ENCODE assay signal across 8 cellular contexts in genomic region chr9:100700689-100701318, GRCh38.
DNase-seq lines count a peak whose midpoint lies in the region; ATAC-seq and TF ChIP-seq lines count a peak whose summit lies in the region.
"Had no signal": no experiment of that assay in that cellular context is flagged by ENCODE, and none has a peak within 500 bp of the region (broad histone marks: within the 10 kb centered on the region; RNA-seq: fewer than 3 reads in every experiment).

No MANE protein-coding gene starts in this region.

- no peak overlapping the region for H3K14ac ChIP-seq in IMR-90 (replicated peaks; ENCODE audit: low read depth, low read length)

- no peaks in the 10 kb centered on the region for H4K20me1 ChIP-seq in IMR-90 (ENCODE audit: insufficient read depth, low read length)

- H2BK5ac ChIP-seq in IMR-90 (ENCODE audit: low read depth, low read length, poor library complexity, severe bottlenecking): no peak overlapping the region

- H4K5ac ChIP-seq in IMR-90 (ENCODE audit: low read depth, low read length): no peak overlapping the region

- TF ChIP-seq POLR2A in IMR-90 (IDR thresholded peaks at IDR 0.05; ENCODE audit: low read depth, low read length) (no peak), spleen (IDR thresholded peaks at IDR 0.05) (no peak)

- no peaks in the 10 kb centered on the region for H3K27me3 ChIP-seq in IMR-90 (ENCODE audit: control insufficient read depth, insufficient read depth, low read length)
- no peaks in the 10 kb centered on the region for H3K27me3 ChIP-seq in RWPE2 (ENCODE audit: insufficient read depth, poor library complexity, severe bottlenecking)
- H3K27me3 ChIP-seq in spleen (replicated peaks in 1 of 7): peaks cover 0 to 6% (median 0%) of the 10 kb centered on the region in 7 donors

- no peak overlapping the region for H3K56ac ChIP-seq in IMR-90 (ENCODE audit: extremely low read depth, insufficient read depth, low read length)

- H2AK5ac ChIP-seq in IMR-90 (ENCODE audit: low read depth, low read length): no peak overlapping the region

- H2BK20ac ChIP-seq in IMR-90 (ENCODE audit: low read depth, low read length): no peak overlapping the region

- BruUV-seq in IMR-90 (replicated peaks; lab: Mats Ljungman, UMichigan): no TSS peak

- H3K4me3 ChIP-seq in GM12865 (ENCODE audit: low read depth, low read length): no peak overlapping the region
- H3K4me3 ChIP-seq in IMR-90 (ENCODE audit: insufficient read depth, low read depth, low read length): no peak overlapping the region
- H3K4me3 ChIP-seq in RWPE2 (ENCODE audit: severe bottlenecking): no peak overlapping the region
- H3K4me3 ChIP-seq in spleen: no peak overlapping the region

- no peak overlapping the region for H2BK120ac ChIP-seq in IMR-90 (ENCODE audit: low read depth, low read length)

- no peak overlapping the region for H3K4me2 ChIP-seq in IMR-90 (ENCODE audit: low read depth, low read length)

- no peak overlapping the region for H3K4ac ChIP-seq in IMR-90 (ENCODE audit: low read depth, low read length)

- H3K36me3 ChIP-seq in IMR-90 (ENCODE audit: control insufficient read depth, insufficient read depth, low read length): no peaks in the 10 kb centered on the region
- no peaks in the 10 kb centered on the region for H3K36me3 ChIP-seq in RWPE2 (ENCODE audit: low read depth)
- no peaks in the 10 kb centered on the region for H3K36me3 ChIP-seq in spleen

- intact Hi-C loops in IMR-90 (cut with micrococcal nuclease): no loop called here
- intact Hi-C loops in spleen (cut with DNase I; ENCODE audit: low total_unique reads): no loop called here

- no peak overlapping the region for H4K91ac ChIP-seq in IMR-90 (ENCODE audit: insufficient read depth, low read depth, low read length)

- 0 out of 2 replicates have a peak, but pooled peaks have one; percentile 37 for ATAC-seq in IMR-90 (ENCODE audit: low read depth)
- ATAC-seq in RWPE2 (ENCODE audit: low read depth): no peak
- ATAC-seq in HG02973 (IDR thresholded peaks at IDR 0.05; ENCODE audit: unreplicated experiment): no peak

- dilution Hi-C loops in IMR-90 (cut with HindIII; ENCODE audit: low sequenced_read_pairs, unreplicated experiment): no loop called here

- peak; percentile 31 for DNase-seq in GM12865 (ENCODE audit: low read depth)
- peak; percentile 9 for DNase-seq in IMR-90
- no peak for DNase-seq in RWPE2 (ENCODE audit: low spot score)
- DNase-seq in iPS DF 4.7 (ENCODE audit: extremely low read depth, low spot score): peak; percentile 33
- no peak for DNase-seq in NCI-H187 treated with DMSO at 0.1 percent for 48 hours (lab: John Stamatoyannopoulos, UW)
- no peak for DNase-seq in spleen
- DNase-seq: naive B cell had no signal

- no peak overlapping the region for H2AFZ ChIP-seq in IMR-90 (replicated peaks; ENCODE audit: low read length, poor library complexity)

- H2BK15ac ChIP-seq in IMR-90 (ENCODE audit: low read depth, low read length): no peak overlapping the region

- no peak overlapping the region for H3K9ac ChIP-seq in IMR-90 (ENCODE audit: low read depth, low read length)

- in situ Hi-C loops in IMR-90 (cut with MboI; ENCODE audit: low sequenced_read_pairs): no loop called here

- no peak overlapping the region for H2AK9ac ChIP-seq in IMR-90 (replicated peaks; ENCODE audit: low read depth, low read length, poor library complexity)

- CTCF ChIA-PET in IMR-90 (lab: Yijun Ruan, JAX): interaction anchor here (0.6 to 1.1 kb wide), 5 partner anchors 9 to 577 kb away, joined by 3 to 5 read pairs (median 3); no protein-coding TSS in a partner anchor

- H4K8ac ChIP-seq in IMR-90 (ENCODE audit: low read depth in 2 of 2, low read length in 2 of 2): no peak overlapping the region

- H3K9me1 ChIP-seq in IMR-90 (ENCODE audit: insufficient read depth, low read length): no peaks in the 10 kb centered on the region

- H3K18ac ChIP-seq in IMR-90 (ENCODE audit: low read depth, low read length): no peak overlapping the region

- H3K9me3 ChIP-seq in IMR-90 (ENCODE audit: control insufficient read depth, insufficient read depth, low read length) (no peaks in the 10 kb centered on the region), RWPE2 (ENCODE audit: severe bottlenecking) (no peaks in the 10 kb centered on the region), spleen (no peaks in the 10 kb centered on the region)

- no peaks in the 10 kb centered on the region for H3K79me1 ChIP-seq in IMR-90 (ENCODE audit: low read depth in 1 of 2, low read length in 2 of 2)

- no peak overlapping the region for H3K23ac ChIP-seq in IMR-90 (ENCODE audit: low read depth, low read length)

- TF ChIP-seq CTCF in GM12865 (IDR thresholded peaks at IDR 0.05; ENCODE audit: insufficient read depth, low read depth, low read length, missing control alignments) (peak; percentile 41), IMR-90 (conservative IDR thresholded peaks at IDR 0.05; ENCODE audit: low read depth, low read length) (peak; percentile 27; the same call in 1 of the 2 replicates), RWPE2 (IDR thresholded peaks at IDR 0.05; ENCODE audit: poor library complexity, severe bottlenecking) (peak; percentile 43), spleen (IDR thresholded peaks at IDR 0.05 in 8 of 11, conservative IDR thresholded peaks at IDR 0.05 in 3 of 11) (peak in 3 of 11 experiments; percentile 16 to 20 (median 19))

- POLR2A ChIA-PET in IMR-90 (lab: Charles Lee; ENCODE audit: unreplicated experiment): no interaction called here

- no peak for TF ChIP-seq RAD21 in IMR-90 (IDR thresholded peaks at IDR 0.05; ENCODE audit: low read length)

- H3K4me1 ChIP-seq in IMR-90 (ENCODE audit: control insufficient read depth, insufficient read depth, low read length) (no peaks in the 10 kb centered on the region), RWPE2 (ENCODE audit: insufficient read depth, poor library complexity, severe bottlenecking) (no peaks in the 10 kb centered on the region), spleen (no peaks in the 10 kb centered on the region)

- H3K27ac ChIP-seq in IMR-90 (ENCODE audit: insufficient read depth, low read length) (no peak overlapping the region), RWPE2 (ENCODE audit: poor library complexity, severe bottlenecking) (no peak overlapping the region), spleen (no peak overlapping the region)

- WGBS in IMR-90 (ENCODE audit: extremely low coverage in 2 of 2, insufficient read length in 1 of 2), 2 experiments: no CpG with 5 or more reads among the region's 5 CpGs
- 37 to 49% (median 43%) methylated on average over 5 of the region's 5 CpGs for WGBS in spleen, 5 donors

TF ChIP-seq in IMR-90, 13 proteins besides CTCF, POLR2A, EP300 and RAD21:
- TF ChIP-seq MAFK (IDR thresholded peaks at IDR 0.05; ENCODE audit: low read depth, low read length) (no peak), ELK1 (IDR thresholded peaks at IDR 0.05; ENCODE audit: borderline replicate concordance, low read depth, low read length) (no peak), BHLHE40 (IDR thresholded peaks at IDR 0.05; ENCODE audit: low read depth, low read length) (no peak), CHD1 (IDR thresholded peaks at IDR 0.05; ENCODE audit: low read depth, low read length) (no peak), MXI1 (IDR thresholded peaks at IDR 0.05; ENCODE audit: borderline replicate concordance, low read depth, low read length) (no peak), CEBPB (IDR thresholded peaks at IDR 0.05; ENCODE audit: low read depth, low read length) (no peak), MAZ (IDR thresholded peaks at IDR 0.05; ENCODE audit: borderline replicate concordance, low read depth, low read length) (no peak), NFE2L2 (IDR thresholded peaks at IDR 0.05; ENCODE audit: low read depth, low read length) (no peak), FOS (IDR thresholded peaks at IDR 0.05; ENCODE audit: low read depth, low read length) (no peak), RCOR1 (IDR thresholded peaks at IDR 0.05; ENCODE audit: insufficient replicate concordance, low read length) (no peak), USF2 (IDR thresholded peaks at IDR 0.05; ENCODE audit: low read depth, low read length) (no peak), SMC3 (IDR thresholded peaks at IDR 0.05; ENCODE audit: low read depth, low read length) (no peak), RFX5 (IDR thresholded peaks at IDR 0.05; ENCODE audit: low read depth, low read length) (no peak)

Comparison
In these comparisons a context has a peak if more than half of its experiments do, and no peak if none do; other contexts are left out.
1. DNase-seq: peak in GM12865 (single experiment), IMR-90 (single experiment) and iPS DF 4.7 (single experiment); none in RWPE2 (single experiment), NCI-H187 treated with DMSO at 0.1 percent for 48 hours (single experiment) and spleen (single experiment).